In genomic region chr19:460877-461609, GRCh38 we compare ENCODE assay signal across 9 cellular contexts. TPM values are rescaled to one million over a fixed set of nuclear protein-coding genes. Genes with fewer than 3 reads are reported as not detected.
A peak's percentile ranks its signal among the peaks of the same experiment; 100 is the strongest.
DNase-seq lines count a peak whose midpoint lies in the region; ATAC-seq, FAIRE-seq and TF ChIP-seq lines count a peak whose summit lies in the region.
"Had no signal": no experiment of that assay in that cellular context is flagged by ENCODE, and none has a peak within 500 bp of the region (broad histone marks: within the 10 kb centered on the region; RNA-seq: fewer than 3 reads in every experiment).

Gene SHC2 (minus strand): TSS chr19:461033. CDS start chr19:460996, 37 bp downstream.

- peak within 1 kb of the TSS; percentile 67 to 93 (median 76) for H3K4me3 ChIP-seq in breast epithelium
- peak within 1 kb of the TSS; percentile 59 to 91 (median 75) for H3K4me3 ChIP-seq in liver (ENCODE audit: low read depth in 1 of 3, low read length in 3 of 3)
- H3K4me3 ChIP-seq in thoracic aorta = peak within 1 kb of the TSS; percentile 69

- H3K27ac Mint-ChIP-seq in T-helper 1 cell treated with Interleukin-12 subunit alpha and Interleukin-12 subunit beta and Interleukin-4 antibody, amounts not matched to agents 30 μg/mL and 1 μg/mL, for 36 hours = no peak within 1 kb of the TSS

- TF ChIP-seq POLR2A in breast epithelium (IDR thresholded peaks at IDR 0.05) (no peak), GM12891 (IDR thresholded peaks at IDR 0.05; ENCODE audit: low read depth, low read length) (no peak)

- no peaks in the 10 kb centered on the region for H3K4me1 ChIP-seq in breast epithelium
- peaks cover 2 to 11% (median 6%) of the 10 kb centered on the region in 4 donors for H3K4me1 ChIP-seq in liver (ENCODE audit: control insufficient read depth in 4 of 4, insufficient read depth in 4 of 4, low read length in 3 of 4)
- peaks cover 0 to 5% of the 10 kb centered on the region in 2 donors for H3K4me1 ChIP-seq in thoracic aorta (ENCODE audit: control insufficient read depth in 1 of 2, low read depth in 2 of 2)

- H3K27me3 ChIP-seq in breast epithelium (no peaks in the 10 kb centered on the region), liver (ENCODE audit: control insufficient read depth in 4 of 4, insufficient read depth in 4 of 4, low read length in 3 of 4) (no peaks in the 10 kb centered on the region), thoracic aorta (replicated peaks; ENCODE audit: insufficient read depth) (peaks cover 6% of the 10 kb centered on the region)

- H3K4me3 Mint-ChIP-seq in T-helper 1 cell treated with Interleukin-12 subunit alpha and Interleukin-12 subunit beta and Interleukin-4 antibody, amounts not matched to agents 30 μg/mL and 1 μg/mL, for 36 hours = peak within 1 kb of the TSS; percentile 14

- no peaks in the 10 kb centered on the region for H3K9me3 Mint-ChIP-seq in T-helper 1 cell treated with Interleukin-12 subunit alpha and Interleukin-12 subunit beta and Interleukin-4 antibody, amounts not matched to agents 30 μg/mL and 1 μg/mL, for 36 hours

- 1% methylated on average over 77 of the region's 77 CpGs for WGBS in liver

- DNase-seq in T-helper 1 cell (no peak), breast epithelium (ENCODE audit: low spot score in 2 of 2) (no peak), thoracic aorta (ENCODE audit: low spot score) (no peak), epidermal melanocyte (ENCODE audit: insufficient read length, low spot score) (no peak), NCI-H2081 (lab: John Stamatoyannopoulos, UW) (no peak), GM12891 (ENCODE audit: insufficient read length, low spot score) (no peak)

- no peak for TF ChIP-seq CTCF in breast epithelium (IDR thresholded peaks at IDR 0.05)
- no peak for TF ChIP-seq CTCF in liver (IDR thresholded peaks at IDR 0.05; ENCODE audit: low read depth, low read length, missing input control)
- TF ChIP-seq CTCF in thoracic aorta (IDR thresholded peaks at IDR 0.05) = no peak

- H3K9ac ChIP-seq in liver (ENCODE audit: low read depth in 1 of 2, low read length in 2 of 2) = peak within 1 kb of the TSS; percentile 30 to 63

- H3K36me3 Mint-ChIP-seq in T-helper 1 cell treated with Interleukin-12 subunit alpha and Interleukin-12 subunit beta and Interleukin-4 antibody, amounts not matched to agents 30 μg/mL and 1 μg/mL, for 36 hours (ENCODE audit: low read depth) = no peaks in the 10 kb centered on the region

- no peak for FAIRE-seq in GM12891 (lab: Jason Lieb, UNC)
- FAIRE-seq: G401.6 had no signal

- H3K27ac ChIP-seq in breast epithelium (peak within 1 kb of the TSS; percentile 87 to 89), liver (ENCODE audit: low read depth in 1 of 2, low read length in 2 of 2) (peak within 1 kb of the TSS; percentile 34 to 69), thoracic aorta (no peak within 1 kb of the TSS)

- intact Hi-C loops in breast epithelium (cut with DNase I; ENCODE audit: low total_unique reads) = no loop called here

- H3K27me3 Mint-ChIP-seq in T-helper 1 cell treated with Interleukin-12 subunit alpha and Interleukin-12 subunit beta and Interleukin-4 antibody, amounts not matched to agents 30 μg/mL and 1 μg/mL, for 36 hours (ENCODE audit: low read depth) = peaks cover 20% of the 10 kb centered on the region

- H3K36me3 ChIP-seq in breast epithelium (no peaks in the 10 kb centered on the region), liver (ENCODE audit: control insufficient read depth in 4 of 4, insufficient read depth in 3 of 4, low read depth in 1 of 4, low read length in 3 of 4) (peaks cover 0 to 4% (median 0%) of the 10 kb centered on the region in 4 donors), thoracic aorta (no peaks in the 10 kb centered on the region)

- ATAC-seq in thoracic aorta (ENCODE audit: insufficient number of reproducible peaks, low FRiP score, low read depth) = no peak

- no peak for TF ChIP-seq RAD21 in liver (IDR thresholded peaks at IDR 0.05)

- H3K9me3 ChIP-seq in breast epithelium = no peaks in the 10 kb centered on the region
- H3K9me3 ChIP-seq in liver (ENCODE audit: control insufficient read depth in 4 of 4, low read length in 3 of 4) = no peaks in the 10 kb centered on the region
- no peaks in the 10 kb centered on the region for H3K9me3 ChIP-seq in thoracic aorta

- no peaks in the 10 kb centered on the region for H3K4me1 Mint-ChIP-seq in T-helper 1 cell treated with Interleukin-12 subunit alpha and Interleukin-12 subunit beta and Interleukin-4 antibody, amounts not matched to agents 30 μg/mL and 1 μg/mL, for 36 hours (ENCODE audit: low read depth)

TF ChIP-seq in liver, 16 proteins besides CTCF, POLR2A, EP300 and RAD21 (continues in another document):
- TF ChIP-seq RXRA (IDR thresholded peaks at IDR 0.05) (no peak), ATF3 (IDR thresholded peaks at IDR 0.05) (no peak), HNF4A (conservative IDR thresholded peaks at IDR 0.05) (no peak), FOXA2 (IDR thresholded peaks at IDR 0.05) (no peak), NR2F2 (IDR thresholded peaks at IDR 0.05) (no peak), HNF4G (IDR thresholded peaks at IDR 0.05) (no peak), JUND (IDR thresholded peaks at IDR 0.05) (no peak), REST (IDR thresholded peaks at IDR 0.05) (no peak)

TF ChIP-seq in GM12891, 5 proteins besides CTCF, POLR2A, EP300 and RAD21:
- TF ChIP-seq PAX5 (IDR thresholded peaks at IDR 0.05; ENCODE audit: insufficient read depth, low read length, severe bottlenecking) (no peak), POU2F2 (IDR thresholded peaks at IDR 0.05; ENCODE audit: low read depth, low read length) (no peak), POLR2AphosphoS5 (IDR thresholded peaks at IDR 0.05; ENCODE audit: low read depth, low read length) (no peak), TAF1 (IDR thresholded peaks at IDR 0.05; ENCODE audit: low read depth, low read length) (no peak), SPI1 (IDR thresholded peaks at IDR 0.05; ENCODE audit: low read depth, low read length) (no peak)

RNA-seq across cellular contexts. Expression of gene SHC2, which starts in this region (rescaled TPM):
- 10 to 100 TPM in 2 of 3 donors, 1 to 10 TPM in 1; 8.3 to 40.6 (median 21.8) TPM for total RNA-seq in breast epithelium
- 10 to 100 TPM; 15.6 to 28.7 TPM for total RNA-seq in liver
- 10 to 100 TPM; 17.3 to 43.0 TPM for polyA plus RNA-seq in liver
- total RNA-seq in thoracic aorta = 10 to 100 TPM; 17.2 to 18.8 TPM
- 0.05 TPM for polyA plus RNA-seq in GM12891 (2012; ENCODE audit: low read depth, missing spikeins)

Comparison
In these comparisons a context has a peak if more than half of its experiments do, and no peak if none do; other contexts are left out.
1. H3K27ac ChIP-seq: peak in breast epithelium (2 of 2) and liver (2 of 2); none in thoracic aorta (0 of 2).
2. Peak in every context shown above with its lines, with median percentiles within 50 percentile points of each other: H3K4me3 ChIP-seq.